ENCODE assay signal across 1 cellular context in genomic region chr17:40063034-40063765, GRCh38.
TF ChIP-seq lines count a peak whose summit lies in the region.

No MANE protein-coding gene starts in this region.

TF ChIP-seq in HepG2, 621 proteins besides CTCF, POLR2A, EP300 and RAD21 (continued from another document):
- TF ChIP-seq ZNF740 (CRISPR knock-in tag; IDR thresholded peaks at IDR 0.05) (0 out of 2 replicates have a peak, but pooled peaks have one; percentile 18), PLRG1 (conservative IDR thresholded peaks at IDR 0.05) (no peak), ZNF263 (CRISPR knock-in tag; IDR thresholded peaks at IDR 0.05) (peak; percentile 44; the same call in 1 of the 2 replicates), SNAPC4 (CRISPR knock-in tag; IDR thresholded peaks at IDR 0.05) (peak; percentile 98), PCBP2 (optimal IDR thresholded peaks at IDR 0.05; ENCODE audit: low read depth, low read length, poor library complexity, severe bottlenecking) (no peak), TCF12 (IDR thresholded peaks at IDR 0.05) (no peak), TCF12 (CRISPR knock-in tag; IDR thresholded peaks at IDR 0.05) (no peak; the same call in 1 of the 2 replicates), MAFG (CRISPR knock-in tag; IDR thresholded peaks at IDR 0.05) (no peak), ZFP82 (CRISPR knock-in tag; IDR thresholded peaks at IDR 0.05; ENCODE audit: borderline replicate concordance) (no peak), ZNF512 (CRISPR knock-in tag; IDR thresholded peaks at IDR 0.05) (no peak), PHF20 (CRISPR knock-in tag; IDR thresholded peaks at IDR 0.05) (no peak), ARNTL (CRISPR knock-in tag; IDR thresholded peaks at IDR 0.05) (0 out of 2 replicates have a peak, but pooled peaks have one; percentile 20), ZSCAN22 (CRISPR knock-in tag; IDR thresholded peaks at IDR 0.05) (no peak), ZNF841 (CRISPR knock-in tag; IDR thresholded peaks at IDR 0.05; ENCODE audit: borderline replicate concordance) (no peak), ZNF776 (CRISPR knock-in tag; IDR thresholded peaks at IDR 0.05) (0 out of 2 replicates have a peak, but pooled peaks have one; percentile 45), HBP1 (CRISPR knock-in tag; IDR thresholded peaks at IDR 0.05; ENCODE audit: low read depth) (no peak; the same call in 1 of the 2 replicates), ZNF510 (CRISPR knock-in tag; IDR thresholded peaks at IDR 0.05; ENCODE audit: low read depth) (no peak), MAZ (IDR thresholded peaks at IDR 0.05; ENCODE audit: borderline replicate concordance, low read depth, low read length) (no peak), MAZ (CRISPR knock-in tag; IDR thresholded peaks at IDR 0.05; ENCODE audit: low read depth) (peak; percentile 88), SSRP1 (CRISPR knock-in tag; IDR thresholded peaks at IDR 0.05) (no peak), KLF13 (CRISPR knock-in tag; IDR thresholded peaks at IDR 0.05) (no peak), ZNF737 (CRISPR knock-in tag; IDR thresholded peaks at IDR 0.05; ENCODE audit: borderline replicate concordance) (no peak), ADNP (CRISPR knock-in tag; IDR thresholded peaks at IDR 0.05) (no peak), TSC22D2 (CRISPR knock-in tag; IDR thresholded peaks at IDR 0.05; ENCODE audit: borderline replicate concordance) (no peak), RERE (CRISPR knock-in tag; IDR thresholded peaks at IDR 0.05; ENCODE audit: low read depth) (no peak)
TF ChIP-seq in HepG2: peak in this region for 132.
